Comparison of ENCODE assay signal across 15 cellular contexts in genomic region chr2:45283764-45284620, GRCh38.
DNase-seq lines count a peak whose midpoint lies in the region; ATAC-seq, FAIRE-seq and TF ChIP-seq lines count a peak whose summit lies in the region.
"Had no signal": no experiment of that assay in that cellular context is flagged by ENCODE, and none has a peak within 500 bp of the region (broad histone marks: within the 10 kb centered on the region; RNA-seq: fewer than 3 reads in every experiment).

No MANE protein-coding gene starts in this region.

- TF ChIP-seq CTCF in PC-3 (conservative IDR thresholded peaks at IDR 0.05; ENCODE audit: low read depth, low read length) (no peak), epithelial cell of esophagus (IDR thresholded peaks at IDR 0.05; ENCODE audit: insufficient read depth, low read depth, low read length, missing control alignments) (no peak), WTC11 (IDR thresholded peaks at IDR 0.05) (no peak)

- DNase-seq in GM03348 (ENCODE audit: low spot score), result peak; percentile 23
- DNase-seq in PC-3, result peak; percentile 97
- DNase-seq in epithelial cell of esophagus (ENCODE audit: low read depth), result peak; percentile 88
- DNase-seq in renal cortical epithelial cell (ENCODE audit: low read depth), result peak; percentile 70
- DNase-seq in frontal cortex (ENCODE audit: low spot score in 2 of 2), result no peak
- DNase-seq in HUDEP-2 (lab: John Stamatoyannopoulos, UW; ENCODE audit: unreplicated experiment in 76 of 76), result no peak
- no peak for DNase-seq in WTC11 (ENCODE audit: low spot score)
- no peak for DNase-seq in T-helper 2 cell
- DNase-seq: activated CD4-positive, alpha-beta T cell treated with anti-CD3 and anti-CD28 coated beads for 48 hours; left cardiac atrium; NCI-H446 had no signal

- H3K4me1 Mint-ChIP-seq in WTC11, result no peaks in the 10 kb centered on the region; the same call in 1 of the 2 replicates
- H3K4me1 Mint-ChIP-seq: neural crest cell had no signal

- H4K20me1 ChIP-seq in PC-3 (ENCODE audit: low read length), result no peaks in the 10 kb centered on the region

- peak overlapping the region; percentile 70 for H3K4me2 ChIP-seq in PC-3 (ENCODE audit: low read length)

- no peaks in the 10 kb centered on the region for H3K79me2 ChIP-seq in PC-3 (ENCODE audit: low read length)

- peaks cover 4% of the 10 kb centered on the region; the same call in 1 of the 2 replicates for H3K27me3 Mint-ChIP-seq in WTC11 (ENCODE audit: low read depth)

- H3K27ac Mint-ChIP-seq in WTC11, result no peak overlapping the region
- H3K27ac Mint-ChIP-seq: stimulated activated naive CD8-positive, alpha-beta T cell treated with anti-CD3 and anti-CD28 coated beads, Interleukin-15, Interleukin-2, amounts not matched to agents 100 ng/mL and 50 ng/mL, for 24 hours had no signal

- peaks cover 70% of the 10 kb centered on the region for H3K4me1 ChIP-seq in PC-3 (ENCODE audit: insufficient read depth, low read length)

- POLR2A ChIA-PET in PC-3 (lab: Charles Lee; ENCODE audit: unreplicated experiment), result no interaction called here
- POLR2A ChIA-PET in WTC11 (lab: Charles Lee), result no interaction called here

- no TSS peak for BruUV-seq in PC-3 (replicated peaks; lab: Mats Ljungman, UMichigan)

- no peak for FAIRE-seq in frontal cortex (lab: Jason Lieb, UNC)
- FAIRE-seq: endometrium, GM18507 had no signal

- H3K9ac ChIP-seq in PC-3 (ENCODE audit: low read length), result peak overlapping the region; percentile 92

- H3K9me3 ChIP-seq in PC-3 (ENCODE audit: low read length), result no peaks in the 10 kb centered on the region

- peak; percentile 78 for ATAC-seq in PC-3
- no peak for ATAC-seq in WTC11

- H3K9me3 Mint-ChIP-seq in WTC11, result peaks cover 12% of the 10 kb centered on the region
- H3K9me3 Mint-ChIP-seq: neural crest cell; stimulated activated naive CD8-positive, alpha-beta T cell treated with anti-CD3 and anti-CD28 coated beads, Interleukin-15, Interleukin-2, amounts not matched to agents 100 ng/mL and 50 ng/mL, for 24 hours had no signal

- peaks cover 2% of the 10 kb centered on the region for H3K36me3 Mint-ChIP-seq in WTC11

- no peak overlapping the region for H3K4me3 Mint-ChIP-seq in WTC11
- H3K4me3 Mint-ChIP-seq: neural crest cell; stimulated activated naive CD8-positive, alpha-beta T cell treated with anti-CD3 and anti-CD28 coated beads, Interleukin-15, Interleukin-2, amounts not matched to agents 100 ng/mL and 50 ng/mL, for 24 hours had no signal

- no peak overlapping the region for H2AFZ ChIP-seq in PC-3 (ENCODE audit: low read length)

- peaks cover 18% of the 10 kb centered on the region for H3F3A ChIP-seq in PC-3 (ENCODE audit: low read length, unreplicated experiment)

- intact Hi-C loops in PC-3 (cut with micrococcal nuclease), result loop anchor here (2.0 to 5.0 kb wide), 4 partner anchors 43 to 203 kb away; no protein-coding TSS in a partner anchor

- H3K27me3 ChIP-seq in PC-3 (ENCODE audit: low read length), result no peaks in the 10 kb centered on the region

- H3K9me2 ChIP-seq in PC-3 (replicated peaks; ENCODE audit: low read length), result no peaks in the 10 kb centered on the region

- H3K36me3 ChIP-seq in PC-3 (ENCODE audit: low read depth, low read length), result no peaks in the 10 kb centered on the region

- peak overlapping the region; percentile 98 for H3K27ac ChIP-seq in PC-3 (ENCODE audit: low read length)

- CTCF ChIA-PET in PC-3 (lab: Charles Lee) (no interaction called here), WTC11 (lab: Charles Lee) (no interaction called here)

- no peak overlapping the region; the same call in 1 of the 2 replicates for H3K4me3 ChIP-seq in PC-3 (ENCODE audit: low read length)
- no peak overlapping the region for H3K4me3 ChIP-seq in epithelial cell of esophagus (ENCODE audit: low read length)

TF ChIP-seq in WTC11, 78 proteins besides CTCF, POLR2A, EP300 and RAD21:
- no peak for TF ChIP-seq ZNF121 (CRISPR knock-in tag; IDR thresholded peaks at IDR 0.05)
- no peak for TF ChIP-seq ZNF232 (CRISPR knock-in tag; IDR thresholded peaks at IDR 0.05)
- no peak for TF ChIP-seq ZNF219 (CRISPR knock-in tag; IDR thresholded peaks at IDR 0.05; ENCODE audit: borderline replicate concordance)
- TF ChIP-seq TP53 (CRISPR knock-in tag; IDR thresholded peaks at IDR 0.05), result no peak
- TF ChIP-seq NFE2L1 (CRISPR knock-in tag; IDR thresholded peaks at IDR 0.05), result no peak
- TF ChIP-seq RELA (CRISPR knock-in tag; IDR thresholded peaks at IDR 0.05; ENCODE audit: borderline replicate concordance), result no peak
- TF ChIP-seq ATF2 (CRISPR knock-in tag; IDR thresholded peaks at IDR 0.05; ENCODE audit: borderline replicate concordance, low read depth), result no peak
- no peak for TF ChIP-seq ZNF416 (CRISPR knock-in tag; IDR thresholded peaks at IDR 0.05)
- TF ChIP-seq FOXJ3 (CRISPR knock-in tag; IDR thresholded peaks at IDR 0.05; ENCODE audit: borderline replicate concordance), result no peak

Comparison
In these comparisons a context has a peak if more than half of its experiments do, and no peak if none do; other contexts are left out.
1. DNase-seq: peak in GM03348 (single experiment), PC-3 (single experiment), epithelial cell of esophagus (single experiment) and renal cortical epithelial cell (single experiment); none in frontal cortex (0 of 2), HUDEP-2 (0 of 76), WTC11 (single experiment) and T-helper 2 cell (0 of 5).